Comparison of ENCODE assay signal across 12 cellular contexts in the genomic region with DNA sequence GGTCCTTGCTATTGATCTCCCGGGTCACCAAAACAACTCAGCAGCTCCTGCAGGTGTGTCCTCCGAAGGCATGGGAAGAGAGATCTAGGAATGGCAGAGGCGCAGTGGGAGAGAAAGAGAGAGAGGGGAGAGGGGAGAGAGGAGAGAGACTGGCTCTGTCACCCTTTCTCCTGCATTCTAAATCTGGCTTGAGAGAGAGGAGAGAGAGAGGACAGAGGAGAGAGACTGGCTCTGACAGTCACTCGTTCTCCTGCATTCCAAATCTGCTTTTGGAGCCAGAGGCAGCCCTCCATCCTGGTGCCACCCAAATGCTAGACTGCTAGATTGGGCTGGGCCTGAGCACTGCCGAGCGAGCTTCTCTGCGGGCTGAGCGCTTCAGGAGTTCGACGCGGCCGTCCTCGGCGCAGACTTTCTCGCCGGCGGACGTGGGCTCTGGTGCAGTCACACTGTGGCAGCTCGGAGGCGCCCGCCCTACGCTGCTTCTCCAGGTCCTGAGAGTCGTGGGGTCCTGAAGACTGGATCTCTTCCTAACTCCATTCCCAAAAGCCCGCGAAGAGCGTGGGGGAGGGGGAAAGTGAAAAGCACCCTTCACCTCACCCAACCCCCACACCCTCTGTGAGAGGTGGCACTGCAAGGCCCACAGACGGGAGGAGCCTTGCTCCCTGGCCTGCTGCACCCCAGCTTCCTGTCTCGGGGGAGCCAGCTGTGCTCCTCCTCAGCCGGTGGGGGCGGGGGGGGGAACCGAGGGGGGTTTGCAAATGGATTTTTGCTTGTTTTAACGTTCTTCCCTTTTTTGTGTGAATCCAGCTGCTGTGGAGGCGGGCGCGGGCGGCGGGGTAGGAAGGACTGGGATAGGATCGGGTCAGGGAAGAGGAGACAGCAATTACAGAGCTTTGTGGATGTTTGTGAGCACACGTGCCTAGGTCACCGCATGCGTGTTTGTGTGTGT.
A peak's percentile ranks its signal among the peaks of the same experiment; 100 is the strongest.
DNase-seq lines count a peak whose midpoint lies in the region; ATAC-seq, FAIRE-seq and TF ChIP-seq lines count a peak whose summit lies in the region.
"Had no signal": no experiment of that assay in that cellular context is flagged by ENCODE, and none has a peak within 500 bp of the region (broad histone marks: within the 10 kb centered on the region; RNA-seq: fewer than 3 reads in every experiment).

No MANE protein-coding gene starts in this region.

- peaks cover 4 to 24% (median 10%) of the 10 kb centered on the region in 4 donors for H3K4me1 Mint-ChIP-seq in naive thymus-derived CD8-positive, alpha-beta T cell

- H3K4me3 ChIP-seq in GM12865 (ENCODE audit: low read depth, low read length) (peak overlapping the region; percentile 31), coronary artery (peak overlapping the region; percentile 57)

- TF ChIP-seq CTCF in GM12865 (IDR thresholded peaks at IDR 0.05; ENCODE audit: insufficient read depth, low read depth, low read length, missing control alignments) (no peak), coronary artery (IDR thresholded peaks at IDR 0.05) (no peak)

- H3K27ac ChIP-seq in coronary artery = peak overlapping the region in 1 of 2 donors; percentile 42
- H3K27ac ChIP-seq: epithelial cell of prostate, KMS-11 had no signal

- DNase-seq in GM12865 (ENCODE audit: low read depth) (peak; percentile 40), coronary artery (ENCODE audit: low spot score) (no peak), EL (no peak), frontal cortex (ENCODE audit: low spot score in 2 of 2) (no peak), hypothalamus (lab: John Stamatoyannopoulos, UW) (no peak)
- DNase-seq in naive thymus-derived CD8-positive, alpha-beta T cell = peak in 1 of 10 donors; percentile 11
- DNase-seq: nucleus accumbens; stimulated activated naive CD4-positive, alpha-beta T cell treated with Interleukin-2 at 50 U/mL for 16 hours had no signal

- FAIRE-seq in frontal cortex (lab: Jason Lieb, UNC) = no peak

- H3K27me3 Mint-ChIP-seq in naive thymus-derived CD8-positive, alpha-beta T cell = peaks cover 30 to 91% (median 71%) of the 10 kb centered on the region in 5 donors

- peaks cover 0 to 8% (median 0%) of the 10 kb centered on the region in 3 donors for H3K36me3 Mint-ChIP-seq in naive thymus-derived CD8-positive, alpha-beta T cell

- no peak overlapping the region for H3K27ac Mint-ChIP-seq in naive thymus-derived CD8-positive, alpha-beta T cell

- POLR2A ChIA-PET in naive thymus-derived CD8-positive, alpha-beta T cell (lab: Charles Lee) = no interaction called here

- H3K4me3 Mint-ChIP-seq in naive thymus-derived CD8-positive, alpha-beta T cell = peak overlapping the region in 9 of 10 donors; percentile 6 to 63 (median 51)

- ATAC-seq in HG02798 (IDR thresholded peaks at IDR 0.05; ENCODE audit: poor library complexity, unreplicated experiment) = peak; percentile 61
- peak in 1 of 2 donors; percentile 53 for ATAC-seq in naive thymus-derived CD8-positive, alpha-beta T cell
- no peak for ATAC-seq in GM21360 (IDR thresholded peaks at IDR 0.05; ENCODE audit: unreplicated experiment)

- H3K9me3 Mint-ChIP-seq in naive thymus-derived CD8-positive, alpha-beta T cell = peaks cover 0 to 7% (median 3%) of the 10 kb centered on the region in 9 donors
